ENCODE assay signal across 16 cellular contexts in genomic region chr20:45816951-45817651, GRCh38. TPM values are rescaled to one million over a fixed set of nuclear protein-coding genes. Genes with fewer than 3 reads are reported as not detected.
DNase-seq lines count a peak whose midpoint lies in the region; ATAC-seq and TF ChIP-seq lines count a peak whose summit lies in the region.
"Had no signal": no experiment of that assay in that cellular context is flagged by ENCODE, and none has a peak within 500 bp of the region (broad histone marks: within the 10 kb centered on the region; RNA-seq: fewer than 3 reads in every experiment).

No MANE protein-coding gene starts in this region.

- H3K9me3 ChIP-seq in Panc1 (ENCODE audit: control insufficient read depth, insufficient read depth, low read depth, low read length) (no peaks in the 10 kb centered on the region), fibroblast of lung (ENCODE audit: control insufficient read depth, insufficient read depth, low read depth, low read length) (no peaks in the 10 kb centered on the region), SJCRH30 (replicated peaks) (no peaks in the 10 kb centered on the region)
- H3K9me3 ChIP-seq: body of pancreas, thyroid gland had no signal

- in situ Hi-C loops in Panc1 (cut with HindIII; ENCODE audit: low pct_unique_long_range_greater_than_20kb, low sequenced_read_pairs) = no loop called here

- no peak overlapping the region; the same call in 2 of the 3 replicates for H3K4me3 Mint-ChIP-seq in GM23338
- H3K4me3 Mint-ChIP-seq in stimulated activated effector memory CD8-positive, alpha-beta T cell treated with anti-CD3 and anti-CD28 coated beads, Interleukin-12 subunit alpha, Interleukin-12 subunit beta, amount 100 ng/mL, for 72 hours = no peak overlapping the region
- H3K4me3 Mint-ChIP-seq: effector memory CD8-positive, alpha-beta T cell had no signal

- peaks cover 10% of the 10 kb centered on the region for H3K27me3 Mint-ChIP-seq in GM23338 (ENCODE audit: insufficient read depth, low read depth, poor library complexity)

- POLR2A ChIA-PET in Panc1 (lab: Charles Lee) = interaction anchor here (0.6 to 0.7 kb wide), 3 partner anchors 39 to 490 kb away, joined by 3 to 5 read pairs (median 3); no protein-coding TSS in a partner anchor

- no peak overlapping the region for H3K9ac ChIP-seq in fibroblast of lung (ENCODE audit: insufficient read depth, low read length)

- TF ChIP-seq CTCF in GM23338 (conservative IDR thresholded peaks at IDR 0.05; ENCODE audit: low read depth in 2 of 2) (no peak), Panc1 (IDR thresholded peaks at IDR 0.05) (no peak), fibroblast of lung (conservative IDR thresholded peaks at IDR 0.05 in 1 of 2, IDR thresholded peaks at IDR 0.05 in 1 of 2; ENCODE audit: low read depth in 1 of 2, low read length in 2 of 2) (no peak)

- H3K4me2 ChIP-seq in GM23338 = no peak overlapping the region
- no peak overlapping the region for H3K4me2 ChIP-seq in fibroblast of lung (ENCODE audit: extremely low read depth, insufficient read depth, low read length)

- H4K20me1 ChIP-seq in GM23338 (replicated peaks; ENCODE audit: insufficient read depth) = peaks cover 12% of the 10 kb centered on the region
- no peaks in the 10 kb centered on the region for H4K20me1 ChIP-seq in fibroblast of lung (ENCODE audit: control insufficient read depth, extremely low read depth, insufficient read depth, low read length)

- no peaks in the 10 kb centered on the region; the same call in 2 of the 3 replicates for H3K9me3 Mint-ChIP-seq in GM23338
- H3K9me3 Mint-ChIP-seq in stimulated activated effector memory CD8-positive, alpha-beta T cell treated with anti-CD3 and anti-CD28 coated beads, Interleukin-12 subunit alpha, Interleukin-12 subunit beta, amount 100 ng/mL, for 72 hours = no peaks in the 10 kb centered on the region
- H3K9me3 Mint-ChIP-seq: effector memory CD8-positive, alpha-beta T cell had no signal

- no peak for ATAC-seq in GM23338
- ATAC-seq in Panc1 = no peak
- ATAC-seq in stimulated activated effector memory CD8-positive, alpha-beta T cell treated with anti-CD3 and anti-CD28 coated beads, Interleukin-12 subunit alpha, Interleukin-12 subunit beta, amount 100 ng/mL, for 72 hours = no peak
- ATAC-seq: body of pancreas; effector memory CD8-positive, alpha-beta T cell had no signal

- H3K4me1 ChIP-seq in GM23338 (ENCODE audit: insufficient read depth) (peaks cover 20% of the 10 kb centered on the region), Panc1 (ENCODE audit: control insufficient read depth, insufficient read depth, low read length) (peaks cover 35% of the 10 kb centered on the region), fibroblast of lung (ENCODE audit: control insufficient read depth, extremely low read depth, insufficient read depth, low read length) (peaks cover 10% of the 10 kb centered on the region), SJCRH30 (peaks cover 27% of the 10 kb centered on the region; the same call in 1 of the 2 replicates)

- no peak for DNase-seq in GM23338 (ENCODE audit: low spot score)
- DNase-seq in Panc1 (ENCODE audit: low read depth, low spot score) = no peak
- no peak for DNase-seq in fibroblast of lung (ENCODE audit: low read depth in 2 of 2)
- no peak for DNase-seq in stimulated activated effector memory CD8-positive, alpha-beta T cell treated with anti-CD3 and anti-CD28 coated beads, Interleukin-12 subunit alpha, Interleukin-12 subunit beta, amount 100 ng/mL, for 72 hours (ENCODE audit: low spot score in 2 of 2)
- DNase-seq in activated effector memory CD4-positive, alpha-beta T cell treated with Interleukin-2 at 50 U/mL for 16 hours = no peak
- no peak for DNase-seq in substantia nigra (lab: John Stamatoyannopoulos, UW)
- no peak for DNase-seq in SJCRH30
- no peak for DNase-seq in AG08395 (ENCODE audit: low spot score)
- DNase-seq: activated naive CD4-positive, alpha-beta T cell; body of pancreas; effector memory CD8-positive, alpha-beta T cell; NCI-H1092; posterior cingulate gyrus; thyroid gland had no signal

- intact Hi-C loops in Panc1 (cut with micrococcal nuclease; ENCODE audit: unreplicated experiment) = no loop called here

- H3K27ac ChIP-seq in GM23338 (ENCODE audit: low read depth) (peak overlapping the region; percentile 90), Panc1 (ENCODE audit: low read length) (peak overlapping the region; percentile 26; the same call in 1 of the 2 replicates), fibroblast of lung (ENCODE audit: insufficient read depth, low read length) (peak overlapping the region; percentile 0), substantia nigra (ENCODE audit: low read depth, low read length, poor library complexity, severe bottlenecking) (no peak overlapping the region), SJCRH30 (no peak overlapping the region)
- H3K27ac ChIP-seq: body of pancreas, thyroid gland had no signal

- H3K9me2 ChIP-seq in GM23338 (ENCODE audit: insufficient read depth) = no peaks in the 10 kb centered on the region

- H3K27ac Mint-ChIP-seq in GM23338 = no peak overlapping the region
- peak overlapping the region; percentile 36 for H3K27ac Mint-ChIP-seq in stimulated activated effector memory CD8-positive, alpha-beta T cell treated with anti-CD3 and anti-CD28 coated beads, Interleukin-12 subunit alpha, Interleukin-12 subunit beta, amount 100 ng/mL, for 72 hours

- H3F3A ChIP-seq in GM23338 (replicated peaks; ENCODE audit: low read depth) = peaks cover 42% of the 10 kb centered on the region

- H3K4me1 Mint-ChIP-seq in GM23338 = peaks cover 19% of the 10 kb centered on the region
- H3K4me1 Mint-ChIP-seq in stimulated activated effector memory CD8-positive, alpha-beta T cell treated with anti-CD3 and anti-CD28 coated beads, Interleukin-12 subunit alpha, Interleukin-12 subunit beta, amount 100 ng/mL, for 72 hours = peaks cover 16% of the 10 kb centered on the region

- H3K27me3 ChIP-seq in GM23338 (ENCODE audit: insufficient read depth) = no peaks in the 10 kb centered on the region
- no peaks in the 10 kb centered on the region for H3K27me3 ChIP-seq in Panc1 (ENCODE audit: control insufficient read depth, insufficient read depth, low read length)
- no peaks in the 10 kb centered on the region for H3K27me3 ChIP-seq in fibroblast of lung (ENCODE audit: control insufficient read depth, insufficient read depth, low read length)
- H3K27me3 ChIP-seq in SJCRH30 = no peaks in the 10 kb centered on the region
- H3K27me3 ChIP-seq: thyroid gland had no signal

- no TSS peak for BruUV-seq in Panc1 (replicated peaks; lab: Mats Ljungman, UMichigan)

- H3K4me3 ChIP-seq in GM23338 = no peak overlapping the region
- H3K4me3 ChIP-seq in Panc1 (ENCODE audit: low read depth in 2 of 2, low read length in 2 of 2) = no peak overlapping the region; a peak in 1 of 4 replicates
- no peak overlapping the region for H3K4me3 ChIP-seq in fibroblast of lung (replicated peaks in 1 of 4; ENCODE audit: control extremely low read depth in 1 of 4, insufficient read depth in 1 of 4, low read depth in 3 of 4, low read length in 4 of 4)
- H3K4me3 ChIP-seq in SJCRH30 = no peak overlapping the region
- H3K4me3 ChIP-seq: body of pancreas, thyroid gland had no signal

- H2AFZ ChIP-seq in GM23338 (no peak overlapping the region), fibroblast of lung (ENCODE audit: low read length) (no peak overlapping the region)

- H3K79me2 ChIP-seq in GM23338 (replicated peaks; ENCODE audit: insufficient read depth) (peaks cover 26% of the 10 kb centered on the region), fibroblast of lung (ENCODE audit: control insufficient read depth, insufficient read depth, low read length) (peaks cover 23% of the 10 kb centered on the region)

- peaks cover 52% of the 10 kb centered on the region for H3K36me3 Mint-ChIP-seq in GM23338 (ENCODE audit: low read depth)
- H3K36me3 Mint-ChIP-seq in stimulated activated effector memory CD8-positive, alpha-beta T cell treated with anti-CD3 and anti-CD28 coated beads, Interleukin-12 subunit alpha, Interleukin-12 subunit beta, amount 100 ng/mL, for 72 hours = peaks cover 47% of the 10 kb centered on the region

- H3K36me3 ChIP-seq in GM23338 (ENCODE audit: insufficient read depth) (peaks cover 26% of the 10 kb centered on the region), Panc1 (ENCODE audit: control insufficient read depth, insufficient read depth, low read length) (peaks cover 8% of the 10 kb centered on the region), fibroblast of lung (ENCODE audit: control insufficient read depth, insufficient read depth, low read length) (peaks cover 6% of the 10 kb centered on the region), SJCRH30 (peaks cover 41% of the 10 kb centered on the region)
- H3K36me3 ChIP-seq: thyroid gland had no signal

- CTCF ChIA-PET in Panc1 (lab: Charles Lee) = interaction anchor here (0.6 kb wide), 2 partner anchors 13 to 72 kb away, joined by 3 to 13 read pairs; no protein-coding TSS in a partner anchor

RNA-seq across cellular contexts. Expression of gene UBE2C, which starts 4.7 kb away (rescaled TPM):
- total RNA-seq in GM23338 (2014; rRNA removed; shearing (Covaris generic)) = 198 and 247 TPM in 2 replicates
- polyA plus RNA-seq in GM23338 (2016; fragmentation: Nextera tagmentation; extraction: Ambion mirVana) (698 and 742 TPM in 2 replicates), fibroblast of lung (23.7 and 104 TPM in 2 replicates)
- total RNA-seq in Panc1 (2021; ENCODE audit: unreplicated experiment) (173 TPM), fibroblast of lung (1.0 and 12.9 TPM in 2 replicates)
- 116 TPM for polyA plus RNA-seq in Panc1 (2012; ENCODE audit: insufficient read length)
- 22.4 and 96.8 TPM in 2 replicates for polyA plus RNA-seq in fibroblast of lung (2012)
- 31.1 and 47.2 TPM in 2 replicates for polyA minus RNA-seq in fibroblast of lung (ENCODE audit: low replicate concordance)
- total RNA-seq in SJCRH30 (2014; rRNA removed; shearing (Covaris generic)) = 612 and 615 TPM in 2 replicates
- total RNA-seq: body of pancreas had no signal

RNA-seq across cellular contexts. Expression of gene TNNC2, which starts 10.0 kb away (rescaled TPM):
- 0.59 TPM in 1 of 2 replicates, not detected in the other for total RNA-seq in GM23338 (2014; rRNA removed; shearing (Covaris generic))
- polyA plus RNA-seq in GM23338 (2016; fragmentation: Nextera tagmentation; extraction: Ambion mirVana) (32.5 and 33.3 TPM in 2 replicates), fibroblast of lung (1.2 and 1.4 TPM in 2 replicates)
- total RNA-seq in Panc1 (2021; ENCODE audit: unreplicated experiment) (0.26 TPM), fibroblast of lung (1.3 and 1.8 TPM in 2 replicates)
- 0.50 TPM for polyA plus RNA-seq in Panc1 (2012; ENCODE audit: insufficient read length)
- 0.70 and 0.75 TPM in 2 replicates for polyA plus RNA-seq in fibroblast of lung (2012)
- not detected in 2 replicates for polyA minus RNA-seq in fibroblast of lung (ENCODE audit: low replicate concordance)
- 0.73 and 0.75 TPM in 2 replicates for total RNA-seq in SJCRH30 (2014; rRNA removed; shearing (Covaris generic))
- total RNA-seq: activated CD8-positive, alpha-beta memory T cell treated with anti-CD3 and anti-CD28 coated beads for 36 hours; body of pancreas; glomerular endothelial cell had no signal

RNA-seq across cellular contexts. Expression of gene SNX21, which starts 16.5 kb away (rescaled TPM):
- 26.7 and 31.5 TPM in 2 replicates for total RNA-seq in GM23338 (2014; rRNA removed; shearing (Covaris generic))
- polyA plus RNA-seq in GM23338 (2016; fragmentation: Nextera tagmentation; extraction: Ambion mirVana) = 13.3 and 15.5 TPM in 2 replicates
- 25.7 TPM for total RNA-seq in Panc1 (2021; ENCODE audit: unreplicated experiment)
- 46.1 TPM for polyA plus RNA-seq in Panc1 (2012; ENCODE audit: insufficient read length)
- total RNA-seq in fibroblast of lung = 50.8 and 101 TPM in 2 replicates
- polyA plus RNA-seq in fibroblast of lung = 21.8 and 23.3 TPM in 2 replicates
- polyA plus RNA-seq in fibroblast of lung (2012) = 30.9 and 38.4 TPM in 2 replicates
- polyA minus RNA-seq in fibroblast of lung (ENCODE audit: low replicate concordance) = 15.0 and 24.9 TPM in 2 replicates
- 17.1 and 18.3 TPM in 2 replicates for total RNA-seq in SJCRH30 (2014; rRNA removed; shearing (Covaris generic))

RNA-seq across cellular contexts. Expression of gene DNTTIP1, which starts 25.3 kb away (rescaled TPM):
- total RNA-seq in GM23338 (2014; rRNA removed; shearing (Covaris generic)) = 21.4 and 31.6 TPM in 2 replicates
- polyA plus RNA-seq in GM23338 (2016; fragmentation: Nextera tagmentation; extraction: Ambion mirVana) = 50.3 TPM in 2 replicates
- 48.8 TPM for total RNA-seq in Panc1 (2021; ENCODE audit: unreplicated experiment)
- polyA plus RNA-seq in Panc1 (2012; ENCODE audit: insufficient read length) = 92.5 TPM
- total RNA-seq in fibroblast of lung = 14.7 and 15.9 TPM in 2 replicates
- polyA plus RNA-seq in fibroblast of lung = 37.4 and 43.2 TPM in 2 replicates
- 40.7 and 41.9 TPM in 2 replicates for polyA plus RNA-seq in fibroblast of lung (2012)
- 10.2 and 29.3 TPM in 2 replicates for polyA minus RNA-seq in fibroblast of lung (ENCODE audit: low replicate concordance)
- total RNA-seq in SJCRH30 (2014; rRNA removed; shearing (Covaris generic)) = 54.8 and 59.1 TPM in 2 replicates

RNA-seq across cellular contexts. Expression of gene WFDC3, which starts 25.4 kb away (rescaled TPM):
- total RNA-seq in GM23338 (2014; rRNA removed; shearing (Covaris generic)) = 0.73 TPM in 1 of 2 replicates, not detected in the other
- polyA plus RNA-seq in GM23338 (2016; fragmentation: Nextera tagmentation; extraction: Ambion mirVana) = 0.36 TPM in 1 of 2 replicates, not detected in the other
- total RNA-seq in Panc1 (2021; ENCODE audit: unreplicated experiment) = 1.1 TPM
- 0.67 TPM for polyA plus RNA-seq in Panc1 (2012; ENCODE audit: insufficient read length)
- 0.50 and 0.51 TPM in 2 replicates for total RNA-seq in fibroblast of lung
- polyA plus RNA-seq in fibroblast of lung = 1.7 TPM in 1 of 2 replicates, not detected in the other
- 0.32 and 2.9 TPM in 2 replicates for polyA plus RNA-seq in fibroblast of lung (2012)
- not detected in 2 replicates for polyA minus RNA-seq in fibroblast of lung (ENCODE audit: low replicate concordance)
- 0.12 and 0.73 TPM in 2 replicates for total RNA-seq in SJCRH30 (2014; rRNA removed; shearing (Covaris generic))
- total RNA-seq: activated CD8-positive, alpha-beta memory T cell treated with anti-CD3 and anti-CD28 coated beads for 36 hours; body of pancreas had no signal

Comparison
In these comparisons a context has a peak if more than half of its experiments do, and no peak if none do; other contexts are left out.
1. H3K27ac ChIP-seq: peak in GM23338 (single experiment), Panc1 (single experiment) and fibroblast of lung (single experiment); none in substantia nigra (single experiment) and SJCRH30 (single experiment).
2. RNA of gene UBE2C, which starts 4.7 kb away (total RNA-seq): 612 to 615 TPM in SJCRH30, 198 to 247 TPM in GM23338 and 173 TPM in Panc1 (single experiment); 1.0 to 12.9 TPM in fibroblast of lung; every median in the first group is over 10 times any median in the second.